In genomic region chr17:39699818-39700147, GRCh38 we compare ENCODE assay signal across 1 cellular context.
A peak's percentile ranks its signal among the peaks of the same experiment; 100 is the strongest.
TF ChIP-seq lines count a peak whose summit lies in the region.

ERBB2 (plus strand) TSS chr17:39700064; CDS start chr17:39700239, 175 bp downstream.

TF ChIP-seq in HepG2, 621 proteins besides CTCF, POLR2A, EP300 and RAD21 (continued from another document):
- no peak for TF ChIP-seq ZNF275 (CRISPR knock-in tag; IDR thresholded peaks at IDR 0.05; ENCODE audit: borderline replicate concordance)
- no peak for TF ChIP-seq SOX13 (IDR thresholded peaks at IDR 0.05)
- peak in 1 of 2 experiments; percentile 44; a peak in 2 of 4 replicates for TF ChIP-seq SOX13 (CRISPR knock-in tag; conservative IDR thresholded peaks at IDR 0.05 in 1 of 2, IDR thresholded peaks at IDR 0.05 in 1 of 2)
- 0 out of 2 replicates have a peak, but pooled peaks have one; percentile 41 for TF ChIP-seq TMF1 (CRISPR knock-in tag; IDR thresholded peaks at IDR 0.05; ENCODE audit: low read depth)
- no peak for TF ChIP-seq RNF2 (conservative IDR thresholded peaks at IDR 0.05; ENCODE audit: low read depth)
- TF ChIP-seq ZNF691 (CRISPR knock-in tag; IDR thresholded peaks at IDR 0.05; ENCODE audit: borderline replicate concordance, low read depth), result 0 out of 2 replicates have a peak, but pooled peaks have one; percentile 10
- TF ChIP-seq THAP11 (CRISPR knock-in tag; IDR thresholded peaks at IDR 0.05), result peak; percentile 44; the same call in 1 of the 2 replicates
- TF ChIP-seq NCOA2 (CRISPR knock-in tag; IDR thresholded peaks at IDR 0.05), result peak; percentile 38; the same call in 1 of the 2 replicates
- TF ChIP-seq ARNT (IDR thresholded peaks at IDR 0.05), result no peak
- TF ChIP-seq NR2F2 (IDR thresholded peaks at IDR 0.05; ENCODE audit: borderline replicate concordance, low read depth), result no peak
- TF ChIP-seq MXI1 (IDR thresholded peaks at IDR 0.05; ENCODE audit: borderline replicate concordance, low read depth, low read length), result peak; percentile 14; the same call in 1 of the 3 replicates
- TF ChIP-seq POGK (CRISPR knock-in tag; conservative IDR thresholded peaks at IDR 0.05), result peak; percentile 45; the same call in 1 of the 2 replicates
- TF ChIP-seq BRF2 (CRISPR knock-in tag; IDR thresholded peaks at IDR 0.05), result no peak
- peak; percentile 1 for TF ChIP-seq SRSF1 (optimal IDR thresholded peaks at IDR 0.05; ENCODE audit: low read depth, low read length)
- TF ChIP-seq PHF5A (CRISPR knock-in tag; IDR thresholded peaks at IDR 0.05; ENCODE audit: low read depth, unreplicated experiment), result no peak
- TF ChIP-seq ZNF740 (CRISPR knock-in tag; IDR thresholded peaks at IDR 0.05), result no peak
- peak; percentile 57; the same call in 1 of the 2 replicates for TF ChIP-seq ZNF788 (CRISPR knock-in tag; IDR thresholded peaks at IDR 0.05; ENCODE audit: borderline replicate concordance)
- no peak; the same call in 1 of the 2 replicates for TF ChIP-seq ZNF552 (CRISPR knock-in tag; IDR thresholded peaks at IDR 0.05; ENCODE audit: borderline replicate concordance)
- peak; percentile 66; the same call in 1 of the 2 replicates for TF ChIP-seq YEATS2 (CRISPR knock-in tag; IDR thresholded peaks at IDR 0.05; ENCODE audit: borderline replicate concordance)
- TF ChIP-seq ZFP82 (CRISPR knock-in tag; IDR thresholded peaks at IDR 0.05; ENCODE audit: borderline replicate concordance), result no peak
- peak; percentile 57 for TF ChIP-seq KMT2A (CRISPR knock-in tag; IDR thresholded peaks at IDR 0.05)
- TF ChIP-seq BORCS8-MEF2B (CRISPR knock-in tag; IDR thresholded peaks at IDR 0.05), result peak; percentile 44; the same call in 1 of the 2 replicates
- TF ChIP-seq ZC3H13 (CRISPR knock-in tag; IDR thresholded peaks at IDR 0.05), result no peak; the same call in 1 of the 2 replicates
- TF ChIP-seq RAD51 (IDR thresholded peaks at IDR 0.05; ENCODE audit: borderline replicate concordance), result no peak
- TF ChIP-seq ZNF687 (CRISPR knock-in tag; IDR thresholded peaks at IDR 0.05), result peak; percentile 50; the same call in 1 of the 2 replicates
- peak; percentile 89 for TF ChIP-seq DRAP1 (CRISPR knock-in tag; IDR thresholded peaks at IDR 0.05)
TF ChIP-seq in HepG2: peak in this region for 86.
